ENCODE assay signal across 1 cellular context in the genomic region with DNA sequence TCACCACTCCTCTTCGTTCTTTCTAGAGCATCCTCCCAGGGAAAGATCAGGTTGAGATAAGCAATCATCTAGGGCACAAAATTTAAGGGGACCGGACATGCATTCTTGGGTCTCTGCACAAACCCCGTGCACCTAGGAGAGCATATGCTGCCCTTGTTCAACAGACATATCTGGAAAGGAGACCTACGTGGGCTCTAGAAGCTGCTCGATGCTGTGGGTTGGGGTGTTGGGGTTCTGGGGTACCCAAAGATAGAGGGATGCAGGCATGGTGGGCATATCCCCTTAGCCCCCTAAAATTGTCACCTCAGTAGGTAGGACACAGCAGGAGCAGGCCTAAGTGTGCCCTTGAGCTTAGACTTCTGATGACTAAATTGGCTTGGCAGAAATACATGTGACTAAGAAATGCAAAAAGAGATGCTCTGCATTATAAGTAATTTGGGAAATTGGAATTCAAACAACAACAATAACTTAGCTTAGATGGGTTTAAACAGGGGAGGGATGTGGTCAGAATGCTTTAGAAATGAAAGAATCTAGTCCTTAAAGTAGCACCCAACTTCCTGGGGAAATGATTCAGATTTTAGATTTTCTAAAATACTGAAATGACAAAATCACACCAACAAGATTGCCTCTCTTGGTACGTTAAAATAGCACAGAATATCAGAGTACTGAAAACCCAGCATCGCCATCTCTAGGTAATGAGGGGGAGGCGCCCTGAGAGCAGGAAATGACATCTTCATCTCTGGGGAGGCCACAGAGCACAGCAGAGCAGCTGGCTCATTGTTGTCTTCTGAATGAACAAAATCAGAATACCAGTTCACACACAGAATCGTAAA.
TF ChIP-seq lines count a peak whose summit lies in the region.

No MANE protein-coding gene starts in this region.

TF ChIP-seq in GM12878, 131 proteins besides CTCF, POLR2A, EP300 and RAD21 (continued from another document):
- TF ChIP-seq MEF2B (IDR thresholded peaks at IDR 0.05; ENCODE audit: partially characterized antibody, poor library complexity, severe bottlenecking), result peak; percentile 68
- TF ChIP-seq FOXM1 (IDR thresholded peaks at IDR 0.05; ENCODE audit: low read depth, low read length), result peak; percentile 44; the same call in 1 of the 2 replicates
